1 cellular context compared by ENCODE assay signal in the genomic region with DNA sequence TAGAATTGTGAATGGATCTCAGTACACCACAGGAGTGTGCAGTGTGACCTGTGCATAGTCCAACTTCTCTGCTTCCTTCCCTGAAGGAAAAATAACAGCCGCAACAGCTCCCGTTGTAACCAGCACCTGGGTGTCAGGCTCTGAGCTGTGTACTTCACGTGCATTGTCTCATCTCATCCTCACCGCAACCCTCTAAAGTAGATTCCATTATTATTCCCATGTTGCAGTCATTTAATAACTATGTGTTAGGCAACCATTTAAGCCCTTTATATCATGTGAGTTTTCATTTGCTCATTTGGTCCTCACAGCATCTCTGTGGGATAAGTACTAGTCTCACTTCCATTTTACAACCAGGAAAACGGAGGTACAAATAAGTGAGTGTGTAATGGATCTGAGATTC.
TF ChIP-seq lines count a peak whose summit lies in the region.

No MANE protein-coding gene starts in this region.

TF ChIP-seq in K562, 482 proteins besides CTCF, POLR2A, EP300 and RAD21 (continued from another document):
- TF ChIP-seq CTCFL (IDR thresholded peaks at IDR 0.05; ENCODE audit: borderline replicate concordance, insufficient read depth, low read depth, low read length, poor library complexity, severe bottlenecking) (no peak), ARID4B (CRISPR knock-in tag; IDR thresholded peaks at IDR 0.05) (no peak), RBM25 (IDR thresholded peaks at IDR 0.05; ENCODE audit: low read depth, low read length, severe bottlenecking) (no peak)
